22 cellular contexts compared by ENCODE assay signal in genomic region chr22:46387748-46388147, GRCh38.
"Had no signal": no experiment of that assay in that cellular context is flagged by ENCODE, and none has a peak within 500 bp of the region (broad histone marks: within the 10 kb centered on the region; RNA-seq: fewer than 3 reads in every experiment).

No MANE protein-coding gene starts in this region.

- H3K4me1 ChIP-seq: parathyroid adenoma, psoas muscle, right lobe of liver, sigmoid colon, transverse colon, upper lobe of right lung, uterus had no signal

- H2AFZ ChIP-seq: parathyroid adenoma had no signal

- H3K36me3 ChIP-seq: ovary, right lobe of liver, sigmoid colon, tibial artery, transverse colon, upper lobe of right lung, uterus had no signal

- H3K4me3 ChIP-seq: ovary, psoas muscle, right lobe of liver, sigmoid colon, stomach, tibial artery, transverse colon, upper lobe of right lung, uterus had no signal

- H3K9me3 ChIP-seq: ovary, psoas muscle, right lobe of liver, sigmoid colon, stomach, tibial artery, transverse colon, upper lobe of right lung, uterus had no signal

- FAIRE-seq: small intestine had no signal

- DNase-seq: naive thymus-derived CD8-positive, alpha-beta T cell; nephron progenitor cell; occipital lobe; ovary; posterior cingulate gyrus; psoas muscle; right cardiac atrium; right lobe of liver; sigmoid colon; small intestine; stimulated activated CD4-positive, alpha-beta T cell treated with anti-CD3 and anti-CD28 coated beads, Interleukin-15, amount 100 ng/mL, for 24 hours; stimulated activated CD4-positive, alpha-beta T cell treated with anti-CD3 and anti-CD28 coated beads, Interleukin-2, amount 100 ng/mL, for 24 hours; stimulated activated CD4-positive, alpha-beta T cell treated with anti-CD3 and anti-CD28 coated beads, Interleukin-2, amount 100 ng/mL, for 48 hours; stimulated activated CD4-positive, alpha-beta T cell treated with anti-CD3 and anti-CD28 coated beads, Interleukin-4, amount 100 ng/mL, for 24 hours; stimulated activated naive B cell treated with anti-CD40 and anti-IgM and Interleukin-4, amounts not matched to agents 10 μg/mL and 1 μg/mL and 100 μg/mL, for 72 hours; stimulated activated naive CD4-positive, alpha-beta T cell treated with Interleukin-2 at 50 U/mL for 16 hours; stomach; tibial artery; transverse colon; upper lobe of right lung; uterus had no signal

- H3K27ac ChIP-seq: ovary, parathyroid adenoma, psoas muscle, right lobe of liver, sigmoid colon, stomach, tibial artery, transverse colon, upper lobe of right lung, uterus had no signal

- H3K9ac ChIP-seq: parathyroid adenoma had no signal

- H3K79me2 ChIP-seq: parathyroid adenoma had no signal

- H3K27me3 ChIP-seq: ovary, right lobe of liver, sigmoid colon, stomach, tibial artery, transverse colon, upper lobe of right lung, uterus had no signal
